In the genomic region with DNA sequence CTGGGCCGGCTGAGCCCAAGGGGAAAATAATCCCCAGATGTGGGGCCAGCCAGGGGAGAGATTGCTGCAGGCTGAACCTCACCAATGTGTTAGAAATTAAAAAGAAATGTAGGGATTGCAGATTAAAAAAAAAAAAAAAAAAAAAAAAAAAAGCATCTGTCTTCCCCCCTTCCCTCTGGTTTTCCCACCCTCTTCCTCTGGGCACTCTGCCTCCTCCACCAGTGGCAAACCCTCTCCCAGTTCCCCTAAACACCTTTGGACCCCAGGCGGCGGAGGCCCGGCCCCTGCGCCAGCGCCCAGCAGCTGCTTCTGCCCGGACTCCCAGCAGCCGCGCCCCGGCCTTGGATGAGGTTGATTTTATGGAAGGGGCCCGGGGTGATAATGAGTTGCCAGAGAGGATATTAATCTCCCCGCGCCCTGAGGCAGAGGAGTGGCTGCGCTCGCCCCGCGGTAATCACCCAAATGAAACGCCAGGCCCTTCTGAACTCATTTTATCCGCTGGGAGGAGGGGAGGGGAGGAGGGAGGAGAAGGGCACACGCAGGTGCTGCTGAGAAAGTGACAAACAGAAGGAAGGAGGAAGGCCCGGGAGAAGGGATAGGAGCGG, we compare ENCODE assay signal across 2 cellular contexts.
TF ChIP-seq lines count a peak whose summit lies in the region.

No MANE protein-coding gene starts in this region.

TF ChIP-seq in HEK293, 187 proteins besides CTCF, POLR2A, EP300 and RAD21 (continued from another document and continues in another):
- peak; percentile 62; the same call in 1 of the 2 replicates for TF ChIP-seq ZNF488 (tag by site-specific recombination; IDR thresholded peaks at IDR 0.05)
- TF ChIP-seq, protein P1, sequence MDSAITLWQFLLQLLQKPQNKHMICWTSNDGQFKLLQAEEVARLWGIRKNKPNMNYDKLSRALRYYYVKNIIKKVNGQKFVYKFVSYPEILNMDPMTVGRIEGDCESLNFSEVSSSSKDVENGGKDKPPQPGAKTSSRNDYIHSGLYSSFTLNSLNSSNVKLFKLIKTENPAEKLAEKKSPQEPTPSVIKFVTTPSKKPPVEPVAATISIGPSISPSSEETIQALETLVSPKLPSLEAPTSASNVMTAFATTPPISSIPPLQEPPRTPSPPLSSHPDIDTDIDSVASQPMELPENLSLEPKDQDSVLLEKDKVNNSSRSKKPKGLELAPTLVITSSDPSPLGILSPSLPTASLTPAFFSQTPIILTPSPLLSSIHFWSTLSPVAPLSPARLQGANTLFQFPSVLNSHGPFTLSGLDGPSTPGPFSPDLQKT (IDR thresholded peaks at IDR 0.05; ENCODE audit: borderline replicate concordance, low read depth, low read length), result no peak
- peak; percentile 97 for TF ChIP-seq KLF1 (tag by site-specific recombination; IDR thresholded peaks at IDR 0.05)
- TF ChIP-seq KLF17 (tag by site-specific recombination; IDR thresholded peaks at IDR 0.05), result peak; percentile 93
- 0 out of 2 replicates have a peak, but pooled peaks have one; percentile 29 for TF ChIP-seq ZNF76 (tag by site-specific recombination; IDR thresholded peaks at IDR 0.05; ENCODE audit: borderline replicate concordance, low read depth)
- TF ChIP-seq ZNF274 (IDR thresholded peaks at IDR 0.05; ENCODE audit: low read length), result no peak
- no peak for TF ChIP-seq ZNF274 (tag by site-specific recombination; IDR thresholded peaks at IDR 0.05; ENCODE audit: borderline replicate concordance)
- peak; percentile 58 for TF ChIP-seq PRDM6 (tag by site-specific recombination; IDR thresholded peaks at IDR 0.05)
- TF ChIP-seq ZNF362 (tag by site-specific recombination; IDR thresholded peaks at IDR 0.05), result peak; percentile 67; the same call in 1 of the 2 replicates
- TF ChIP-seq KLF7 (tag by site-specific recombination; IDR thresholded peaks at IDR 0.05; ENCODE audit: borderline replicate concordance), result peak; percentile 97
- peak; percentile 85 for TF ChIP-seq SP7 (tag by site-specific recombination; IDR thresholded peaks at IDR 0.05)
- TF ChIP-seq KLF10 (tag by site-specific recombination; IDR thresholded peaks at IDR 0.05), result peak; percentile 78; the same call in 1 of the 2 replicates
- peak; percentile 21; the same call in 1 of the 2 replicates for TF ChIP-seq ZNF629 (tag by site-specific recombination; IDR thresholded peaks at IDR 0.05)
- peak; percentile 76; the same call in 1 of the 2 replicates for TF ChIP-seq ZNF18 (tag by site-specific recombination; IDR thresholded peaks at IDR 0.05)
- no peak for TF ChIP-seq ZNF366 (tag by site-specific recombination; conservative IDR thresholded peaks at IDR 0.05)
- TF ChIP-seq GFI1B (tag by site-specific recombination; IDR thresholded peaks at IDR 0.05), result no peak
- peak; percentile 38; the same call in 1 of the 2 replicates for TF ChIP-seq IKZF3 (tag by site-specific recombination; IDR thresholded peaks at IDR 0.05)
- TF ChIP-seq KLF16 (tag by site-specific recombination; IDR thresholded peaks at IDR 0.05), result no peak
- no peak for TF ChIP-seq MEIS1 (CRISPR knock-in tag; IDR thresholded peaks at IDR 0.05; ENCODE audit: borderline replicate concordance)

TF ChIP-seq in endothelial cell of umbilical vein, 7 proteins besides CTCF, POLR2A, EP300 and RAD21 (continued from another document):
- TF ChIP-seq JUN (IDR thresholded peaks at IDR 0.05; ENCODE audit: borderline replicate concordance, insufficient read depth, insufficient read length, low read depth) (no peak), EZH2 (IDR thresholded peaks at IDR 0.05; ENCODE audit: borderline replicate concordance, low read depth, low read length, severe bottlenecking) (peak; percentile 71)
